1 cellular context compared by ENCODE assay signal in the genomic region with DNA sequence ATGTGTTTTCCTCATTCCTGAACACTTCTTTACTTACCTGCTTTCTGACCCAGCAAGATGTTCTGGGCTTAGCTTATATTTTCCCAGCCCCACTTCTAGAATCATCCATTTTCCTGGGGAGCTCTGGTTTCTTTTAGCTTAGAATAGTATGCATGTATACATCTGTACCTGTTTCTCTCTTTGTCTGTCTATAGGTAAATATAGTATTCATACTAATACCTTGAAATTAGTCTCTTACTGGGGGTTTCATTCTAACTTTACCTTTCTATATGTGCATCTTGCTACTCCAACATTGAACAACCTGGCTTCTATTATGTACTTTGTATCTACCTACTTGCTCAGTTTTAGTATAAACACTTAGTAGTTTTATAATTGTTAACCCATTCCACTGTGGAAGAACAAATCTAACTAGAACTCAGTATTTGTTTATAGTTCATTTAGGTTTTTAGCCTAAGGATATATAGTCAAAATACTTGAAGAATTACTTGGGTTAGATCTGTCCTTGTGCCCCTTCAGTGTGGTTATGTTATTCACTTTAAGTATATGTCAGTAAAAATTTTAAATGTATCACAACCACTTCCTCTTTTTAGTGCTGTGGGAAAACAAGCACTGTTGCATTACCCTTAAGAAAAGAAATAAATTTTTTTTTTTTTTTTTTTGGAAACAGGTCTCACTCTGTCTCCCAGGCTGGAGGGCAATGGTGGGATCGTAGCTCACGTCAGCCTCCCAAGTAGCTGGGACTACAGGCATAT.
TF ChIP-seq lines count a peak whose summit lies in the region.

No MANE protein-coding gene starts in this region.

TF ChIP-seq in K562, 482 proteins besides CTCF, POLR2A, EP300 and RAD21:
- TF ChIP-seq, protein P1, sequence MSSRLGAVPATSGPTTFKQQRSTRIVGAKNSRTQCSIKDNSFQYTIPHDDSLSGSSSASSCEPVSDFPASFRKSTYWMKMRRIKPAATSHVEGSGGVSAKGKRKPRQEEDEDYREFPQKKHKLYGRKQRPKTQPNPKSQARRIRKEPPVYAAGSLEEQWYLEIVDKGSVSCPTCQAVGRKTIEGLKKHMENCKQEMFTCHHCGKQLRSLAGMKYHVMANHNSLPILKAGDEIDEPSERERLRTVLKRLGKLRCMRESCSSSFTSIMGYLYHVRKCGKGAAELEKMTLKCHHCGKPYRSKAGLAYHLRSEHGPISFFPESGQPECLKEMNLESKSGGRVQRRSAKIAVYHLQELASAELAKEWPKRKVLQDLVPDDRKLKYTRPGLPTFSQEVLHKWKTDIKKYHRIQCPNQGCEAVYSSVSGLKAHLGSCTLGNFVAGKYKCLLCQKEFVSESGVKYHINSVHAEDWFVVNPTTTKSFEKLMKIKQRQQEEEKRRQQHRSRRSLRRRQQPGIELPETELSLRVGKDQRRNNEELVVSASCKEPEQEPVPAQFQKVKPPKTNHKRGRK (tag; IDR thresholded peaks at IDR 0.05) = no peak
- TF ChIP-seq CTBP1 (IDR thresholded peaks at IDR 0.05; ENCODE audit: borderline replicate concordance) = no peak
- TF ChIP-seq SPI1 (IDR thresholded peaks at IDR 0.05; ENCODE audit: borderline replicate concordance, low read depth, low read length) = peak; percentile 97
TF ChIP-seq in K562: peak in this region for 1.
